In genomic region chr10:109737626-109738025, GRCh38 we compare ENCODE assay signal across 21 cellular contexts.
"Had no signal": no experiment of that assay in that cellular context is flagged by ENCODE, and none has a peak within 500 bp of the region (broad histone marks: within the 10 kb centered on the region; RNA-seq: fewer than 3 reads in every experiment).

No MANE protein-coding gene starts in this region.

- H3K4me3 ChIP-seq: MG63, SJSA1, SK-N-MC had no signal

- DNase-seq: IMR-90, Karpas-422, KG1, MG63, NCI-H1092 treated with DMSO at 0.1 percent for 48 hours, NCI-H1436, NCI-H187, NCI-H2029, NCI-H2081 treated with DMSO at 0.1 percent for 48 hours, NCI-H2171, NCI-H226, NCI-H446, NCI-H510A, NCI-H524 treated with DMSO at 0.1 percent for 48 hours, NCI-H69, NCI-H774, Right ventricle myocardium superior, RPMI8226, SIG-M5 had no signal

- H3K9me3 ChIP-seq: MG63, SJSA1 had no signal

- H3K36me3 ChIP-seq: MG63, SJSA1 had no signal

- H3K27me3 ChIP-seq: MG63 had no signal

- H3K27ac ChIP-seq: SJSA1, SK-N-MC had no signal

- H3K4me1 ChIP-seq: SJSA1 had no signal
